In the genomic region with DNA sequence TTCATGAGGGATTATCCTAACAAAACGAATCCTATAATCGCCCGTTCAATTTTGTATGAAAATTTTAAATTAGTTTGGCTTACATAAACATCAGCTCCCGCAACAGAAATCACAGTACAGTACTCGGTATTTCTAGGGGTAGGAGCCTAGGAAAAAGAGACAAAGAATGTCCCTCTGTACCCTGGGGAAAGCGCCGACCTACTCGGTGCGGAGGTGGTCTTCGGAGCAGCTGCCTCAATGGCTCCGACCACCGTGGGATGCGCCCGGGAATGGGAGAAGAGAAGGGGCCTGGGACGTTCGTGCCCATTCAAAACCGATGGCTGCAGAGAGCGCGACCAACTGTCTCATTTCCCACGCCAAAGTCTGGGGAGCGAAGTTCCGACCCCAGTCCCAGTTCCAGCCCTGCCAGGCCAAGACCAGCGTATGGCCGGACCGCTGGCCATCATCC, we compare ENCODE assay signal across 8 cellular contexts. TPM values are rescaled to one million over a fixed set of nuclear protein-coding genes. Genes with fewer than 3 reads are reported as not detected.
DNase-seq lines count a peak whose midpoint lies in the region; ATAC-seq and TF ChIP-seq lines count a peak whose summit lies in the region.

No MANE protein-coding gene starts in this region.

- no peaks in the 10 kb centered on the region for H3K9me3 Mint-ChIP-seq in IgD-negative memory B cell
- peaks cover 0 to 4% (median 0%) of the 10 kb centered on the region in 9 donors for H3K9me3 Mint-ChIP-seq in naive thymus-derived CD8-positive, alpha-beta T cell

- H3K4me3 Mint-ChIP-seq in IgD-negative memory B cell = peak overlapping the region; percentile 86 to 96 (median 93)
- H3K4me3 Mint-ChIP-seq in naive thymus-derived CD8-positive, alpha-beta T cell = peak overlapping the region; percentile 85 to 95 (median 90)

- no peak for TF ChIP-seq CTCF in choroid plexus epithelial cell (conservative IDR thresholded peaks at IDR 0.05; ENCODE audit: low read depth, low read length)

- ATAC-seq in GM18870 (IDR thresholded peaks at IDR 0.05; ENCODE audit: unreplicated experiment) = peak; percentile 5
- ATAC-seq in naive thymus-derived CD8-positive, alpha-beta T cell = peak in 1 of 2 donors; percentile 0

- no peaks in the 10 kb centered on the region for H3K36me3 Mint-ChIP-seq in IgD-negative memory B cell
- no peaks in the 10 kb centered on the region for H3K36me3 Mint-ChIP-seq in naive thymus-derived CD8-positive, alpha-beta T cell

- peak overlapping the region in 2 of 3 donors; percentile 48 to 65 for H3K27ac Mint-ChIP-seq in IgD-negative memory B cell
- peak overlapping the region; percentile 79 to 94 (median 88) for H3K27ac Mint-ChIP-seq in naive thymus-derived CD8-positive, alpha-beta T cell

- POLR2A ChIA-PET in naive thymus-derived CD8-positive, alpha-beta T cell (lab: Charles Lee) = interaction anchor here (0.7 to 2.5 kb wide), 6 partner anchors 9 to 362 kb away, joined by 4 to 7 read pairs (median 6); a partner anchor contains a TSS

- H3K4me3 ChIP-seq in choroid plexus epithelial cell (ENCODE audit: low read depth, low read length) = peak overlapping the region; percentile 82

- DNase-seq in choroid plexus epithelial cell (ENCODE audit: low read depth) = no peak
- peak in 1 of 10 donors; percentile 2 for DNase-seq in naive thymus-derived CD8-positive, alpha-beta T cell
- DNase-seq in NCI-H2029 treated with DMSO at 0.1 percent for 48 hours (lab: John Stamatoyannopoulos, UW) = no peak
- no peak for DNase-seq in NCI-H1092 (lab: John Stamatoyannopoulos, UW)
- DNase-seq in DMS53 (lab: John Stamatoyannopoulos, UW) = no peak
- DNase-seq in NK-92 treated with Interleukin-12 subunit alpha and Interleukin-12 subunit beta, amount 100 ng/mL, for 24 hours (lab: John Stamatoyannopoulos, UW) = no peak

- H3K27me3 Mint-ChIP-seq in IgD-negative memory B cell = no peaks in the 10 kb centered on the region
- H3K27me3 Mint-ChIP-seq in naive thymus-derived CD8-positive, alpha-beta T cell = no peaks in the 10 kb centered on the region

- H3K4me1 Mint-ChIP-seq in IgD-negative memory B cell = peaks cover 19 to 23% (median 20%) of the 10 kb centered on the region in 3 donors
- peaks cover 16 to 44% (median 39%) of the 10 kb centered on the region in 4 donors for H3K4me1 Mint-ChIP-seq in naive thymus-derived CD8-positive, alpha-beta T cell

RNA-seq across cellular contexts. Expression of a gene that starts 0.6 kb away (rescaled TPM):
- 12.6 TPM for polyA plus RNA-seq in IgD-negative memory B cell
- total RNA-seq in naive thymus-derived CD8-positive, alpha-beta T cell = 10 to 100 TPM in 1 of 2 experiments, 1 to 10 TPM in 1; 8.3 to 12.6 TPM
- 10 to 100 TPM; 10.9 to 12.9 (median 11.2) TPM for polyA plus RNA-seq in naive thymus-derived CD8-positive, alpha-beta T cell
